Comparison of ENCODE assay signal across 8 cellular contexts in the genomic region with DNA sequence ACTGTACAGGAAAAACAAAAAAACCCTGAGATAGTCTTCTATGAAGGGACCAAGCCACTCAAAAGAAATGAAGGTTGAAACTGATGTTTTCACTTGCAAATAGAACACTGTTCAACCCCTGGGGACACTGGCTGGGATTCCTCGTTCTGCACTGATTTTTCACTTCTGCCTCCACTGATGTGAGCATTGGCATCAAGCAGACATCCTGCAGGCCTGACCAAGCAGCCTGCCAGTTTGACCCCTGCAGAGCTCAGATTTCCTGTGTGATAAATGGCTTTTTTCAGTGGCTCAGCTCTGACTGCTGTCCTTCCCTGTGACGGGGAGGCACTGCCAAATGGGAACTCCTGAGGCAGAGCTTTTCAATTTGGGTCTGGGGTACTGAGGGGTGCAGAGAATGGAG.
DNase-seq lines count a peak whose midpoint lies in the region; ATAC-seq lines count a peak whose summit lies in the region.

No MANE protein-coding gene starts in this region.

- DNase-seq in germinal center (ENCODE audit: low spot score): peak; percentile 40
- DNase-seq in HuH-7.5 (ENCODE audit: low spot score): no peak
- DNase-seq in NCI-H146 (lab: John Stamatoyannopoulos, UW): no peak
- no peak for DNase-seq in OCI-M2 (lab: John Stamatoyannopoulos, UW; ENCODE audit: unreplicated experiment)

- peak; percentile 87 for ATAC-seq in GM18502 (IDR thresholded peaks at IDR 0.05; ENCODE audit: poor library complexity, unreplicated experiment)
- peak; percentile 83 for ATAC-seq in GM21515 (IDR thresholded peaks at IDR 0.05; ENCODE audit: unreplicated experiment)
- ATAC-seq in HG03469 (IDR thresholded peaks at IDR 0.05; ENCODE audit: unreplicated experiment): peak; percentile 83
- no peak for ATAC-seq in GM18870 (IDR thresholded peaks at IDR 0.05; ENCODE audit: unreplicated experiment)
